14 cellular contexts compared by ENCODE assay signal in the genomic region with DNA sequence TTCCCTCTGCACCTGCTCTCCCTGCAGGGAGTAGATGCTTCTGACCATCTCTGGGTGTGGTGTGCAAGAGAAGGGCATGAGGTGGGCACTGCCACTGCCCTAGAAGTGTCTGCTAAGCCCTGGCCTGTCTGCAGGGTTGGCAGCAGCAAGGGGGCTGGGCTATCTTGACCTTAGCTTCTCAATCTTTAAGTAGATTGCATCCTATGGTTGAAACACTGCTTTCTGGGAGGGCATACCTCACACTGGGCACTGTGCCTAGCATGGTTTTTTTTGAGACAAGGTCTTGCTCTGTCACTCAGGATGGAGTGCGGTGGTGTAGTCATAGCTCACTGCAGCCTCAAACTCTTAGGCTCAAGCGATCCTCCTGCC. TPM values are rescaled to one million over a fixed set of nuclear protein-coding genes. Genes with fewer than 3 reads are reported as not detected.
DNase-seq lines count a peak whose midpoint lies in the region; ATAC-seq, FAIRE-seq and TF ChIP-seq lines count a peak whose summit lies in the region.
"Had no signal": no experiment of that assay in that cellular context is flagged by ENCODE, and none has a peak within 500 bp of the region (broad histone marks: within the 10 kb centered on the region; RNA-seq: fewer than 3 reads in every experiment).

No MANE protein-coding gene starts in this region.

- peak overlapping the region; percentile 35 for H3K4me2 ChIP-seq in osteoblast (ENCODE audit: insufficient read depth, low read length)

- peaks cover 9% of the 10 kb centered on the region for H4K20me1 ChIP-seq in osteoblast (ENCODE audit: insufficient read depth, low read length)

- no peak overlapping the region for H3K4me3 ChIP-seq in bronchial epithelial cell (ENCODE audit: low read depth, low read length)
- H3K4me3 ChIP-seq in osteoblast (ENCODE audit: insufficient read depth, low read length): no peak overlapping the region
- H3K4me3 ChIP-seq in coronary artery: no peak overlapping the region
- H3K4me3 ChIP-seq: body of pancreas, left ventricle myocardium inferior, sigmoid colon had no signal

- H3K79me2 ChIP-seq in osteoblast (ENCODE audit: insufficient read depth, low read length): peaks cover 18% of the 10 kb centered on the region

- DNase-seq in Daoy (ENCODE audit: low read depth) (peak; percentile 85), RCC 7860 (ENCODE audit: low spot score) (peak; percentile 94), bronchial epithelial cell (ENCODE audit: low read depth) (peak; percentile 16), osteoblast (ENCODE audit: insufficient read length, low spot score, missing footprints) (peak; percentile 90), coronary artery (ENCODE audit: low spot score) (no peak), NCI-H2196 treated with DMSO at 0.1 percent for 48 hours (lab: John Stamatoyannopoulos, UW; ENCODE audit: unreplicated experiment) (no peak), Ammon's horn (ENCODE audit: low spot score) (no peak), left cardiac atrium (no peak)
- DNase-seq: activated T-cell treated with anti-CD3 and anti-CD28 coated beads for 4 hours, left ventricle myocardium inferior, NCI-H2081, NCI-H524 treated with DMSO at 0.1 percent for 48 hours, sigmoid colon had no signal

- H3K36me3 ChIP-seq in bronchial epithelial cell (ENCODE audit: control insufficient read depth, insufficient read depth, low read length): peaks cover 1% of the 10 kb centered on the region
- H3K36me3 ChIP-seq in osteoblast (ENCODE audit: insufficient read depth, low read length): peaks cover 7% of the 10 kb centered on the region

- no peak for ATAC-seq in left cardiac atrium
- ATAC-seq: body of pancreas had no signal

- TF ChIP-seq CTCF in bronchial epithelial cell (IDR thresholded peaks at IDR 0.05; ENCODE audit: insufficient read depth, low read length, severe bottlenecking) (no peak), osteoblast (IDR thresholded peaks at IDR 0.05; ENCODE audit: extremely low read depth, low read depth, low read length) (no peak), coronary artery (IDR thresholded peaks at IDR 0.05) (no peak)

- FAIRE-seq in RCC 7860 (lab: Jason Lieb, UNC): peak; percentile 95
- no peak for FAIRE-seq in bronchial epithelial cell (lab: Jason Lieb, UNC)

- intact Hi-C loops in left cardiac atrium (cut with DNase I): no loop called here

- peaks cover 11% of the 10 kb centered on the region for H3K4me1 ChIP-seq in osteoblast (ENCODE audit: insufficient read depth, low read length)
- H3K4me1 ChIP-seq: body of pancreas, left ventricle myocardium inferior had no signal

- no peaks in the 10 kb centered on the region for H3K9me3 ChIP-seq in osteoblast (ENCODE audit: low read depth, low read length)
- H3K9me3 ChIP-seq: body of pancreas, left ventricle myocardium inferior, sigmoid colon had no signal

- H2AFZ ChIP-seq in osteoblast (ENCODE audit: low read length): no peak overlapping the region

- no peaks in the 10 kb centered on the region for H3K27me3 ChIP-seq in bronchial epithelial cell (ENCODE audit: control insufficient read depth, insufficient read depth, low read length)
- no peaks in the 10 kb centered on the region for H3K27me3 ChIP-seq in osteoblast (ENCODE audit: insufficient read depth, low read length)
- H3K27me3 ChIP-seq: body of pancreas, sigmoid colon had no signal

- H3K27ac ChIP-seq in osteoblast (ENCODE audit: low read depth, low read length) (peak overlapping the region; percentile 42), coronary artery (no peak overlapping the region)
- H3K27ac ChIP-seq: body of pancreas, left ventricle myocardium inferior, sigmoid colon had no signal

RNA-seq across cellular contexts. Expression of a gene that starts 54.9 kb away (rescaled TPM):
- total RNA-seq in Daoy (2014; rRNA removed; shearing (Covaris generic)): 33.4 and 41.9 TPM in 2 replicates
- total RNA-seq in bronchial epithelial cell (10.6 and 12.9 TPM in 2 replicates), osteoblast (58.3 and 70.9 TPM in 2 replicates), left cardiac atrium (10 to 100 TPM in 1 of 2 donors, 1 to 10 TPM in 1; 9.7 to 10.6 TPM)

Comparison
In these comparisons a context has a peak if more than half of its experiments do, and no peak if none do; other contexts are left out.
1. DNase-seq: peak in Daoy (single experiment), RCC 7860 (single experiment), bronchial epithelial cell (single experiment) and osteoblast (single experiment); none in coronary artery (single experiment), NCI-H2196 treated with DMSO at 0.1 percent for 48 hours (single experiment), Ammon's horn (single experiment) and left cardiac atrium (single experiment).